Comparison of ENCODE assay signal across 1 cellular context in the genomic region with DNA sequence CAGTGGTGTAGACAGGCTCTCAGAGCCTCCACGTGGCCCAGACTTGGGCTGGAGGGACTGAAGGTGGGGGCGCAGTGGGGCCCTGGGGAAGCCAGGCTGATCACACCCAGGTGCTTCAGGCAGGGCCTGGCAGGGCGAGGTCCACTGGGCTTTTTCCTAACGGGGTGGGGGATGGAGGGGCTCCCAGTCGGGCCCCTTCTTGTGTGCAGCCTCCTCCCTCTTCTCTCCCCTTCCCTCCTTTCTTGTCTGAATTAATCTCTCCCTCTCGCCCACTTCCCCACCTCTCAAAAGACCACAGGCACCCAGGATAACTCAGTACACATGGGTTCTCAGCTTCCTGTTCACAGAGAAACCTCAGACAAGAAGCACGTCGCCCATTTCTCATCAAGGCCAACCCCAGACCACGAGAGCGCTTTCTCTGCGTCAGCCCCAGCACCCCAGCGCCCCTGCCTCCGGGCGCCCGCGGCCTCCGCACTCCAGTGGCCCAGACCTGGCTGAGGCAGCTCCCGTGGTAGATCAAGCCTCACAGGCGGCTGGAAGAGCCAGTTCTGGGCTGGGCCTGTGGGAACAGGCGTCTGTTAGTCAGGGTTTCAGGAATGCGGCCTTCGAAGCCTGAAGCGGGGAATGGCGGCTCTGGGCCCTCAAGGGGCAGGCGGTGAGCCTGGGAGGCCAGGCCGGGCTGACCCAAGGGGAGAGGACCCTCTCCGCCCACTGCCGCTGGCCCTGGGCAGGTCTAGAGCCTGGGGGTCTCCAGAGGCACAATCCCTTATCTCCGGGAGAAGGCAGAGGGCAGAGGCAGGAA.
TF ChIP-seq lines count a peak whose summit lies in the region.

No MANE protein-coding gene starts in this region.

TF ChIP-seq in H1, 55 proteins besides CTCF, POLR2A, EP300 and RAD21 (continued from another document):
- TF ChIP-seq, protein P1, sequence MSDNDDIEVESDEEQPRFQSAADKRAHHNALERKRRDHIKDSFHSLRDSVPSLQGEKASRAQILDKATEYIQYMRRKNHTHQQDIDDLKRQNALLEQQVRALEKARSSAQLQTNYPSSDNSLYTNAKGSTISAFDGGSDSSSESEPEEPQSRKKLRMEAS (IDR thresholded peaks at IDR 0.05): peak; percentile 86
- TF ChIP-seq HDAC2 (IDR thresholded peaks at IDR 0.05; ENCODE audit: borderline replicate concordance in 1 of 2, low read depth in 2 of 2, low read length in 2 of 2): peak in 1 of 2 experiments; percentile 60; a peak in 1 of 4 replicates
